Comparison of ENCODE assay signal across 8 cellular contexts in the genomic region with DNA sequence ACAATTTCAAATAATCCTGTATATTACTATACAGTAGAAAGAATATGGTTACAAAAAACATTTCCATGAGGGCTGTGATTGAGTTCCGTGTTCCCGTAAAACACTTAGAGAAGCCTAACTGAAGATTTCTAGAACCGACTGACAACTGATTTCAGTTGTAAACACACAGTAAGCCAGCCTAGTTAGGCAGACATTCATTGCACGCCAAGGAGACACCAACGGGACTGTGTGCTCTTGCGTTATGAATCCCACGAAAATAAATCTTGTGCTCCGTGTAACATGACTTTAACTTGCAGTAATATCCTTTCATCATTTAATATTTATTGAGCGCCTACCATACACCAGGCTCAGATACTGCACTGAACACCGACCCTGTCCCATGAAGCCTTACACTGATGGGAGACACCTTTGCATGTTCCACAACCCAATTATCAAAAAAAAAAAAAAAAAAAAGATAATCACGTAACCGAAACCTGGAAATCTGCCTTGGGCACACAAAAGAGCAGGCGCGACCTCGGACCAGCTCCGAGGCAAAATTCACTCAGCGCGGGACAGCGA. TPM values are rescaled to one million over a fixed set of nuclear protein-coding genes. Genes with fewer than 3 reads are reported as not detected.
A peak's percentile ranks its signal among the peaks of the same experiment; 100 is the strongest.
DNase-seq lines count a peak whose midpoint lies in the region; ATAC-seq and TF ChIP-seq lines count a peak whose summit lies in the region.

No MANE protein-coding gene starts in this region.

- H3K9me3 ChIP-seq in CD4-positive, CD25-positive, alpha-beta regulatory T cell (ENCODE audit: control insufficient read depth in 2 of 2, low read length in 2 of 2) = no peaks in the 10 kb centered on the region
- H3K9me3 ChIP-seq in right cardiac atrium (ENCODE audit: control insufficient read depth, low read length) = no peaks in the 10 kb centered on the region
- H3K9me3 ChIP-seq in smooth muscle cell (replicated peaks; ENCODE audit: low read depth) = peaks cover 6% of the 10 kb centered on the region

- H3K4me3 Mint-ChIP-seq in CD4-positive, CD25-positive, alpha-beta regulatory T cell = peak overlapping the region; percentile 93 to 99 (median 98)
- H3K4me3 Mint-ChIP-seq in WTC11 = peak overlapping the region; percentile 98

- H3K27ac Mint-ChIP-seq in CD4-positive, CD25-positive, alpha-beta regulatory T cell = peak overlapping the region; percentile 95 to 98 (median 98)
- H3K27ac Mint-ChIP-seq in WTC11 = peak overlapping the region; percentile 99

- POLR2A ChIA-PET in WTC11 (lab: Charles Lee) = interaction anchor here (0.6 to 2.0 kb wide), 9 partner anchors 8 to 283 kb away, joined by 3 to 30 read pairs (median 5); a partner anchor contains a TSS

- H3K9me3 Mint-ChIP-seq in CD4-positive, CD25-positive, alpha-beta regulatory T cell = no peaks in the 10 kb centered on the region
- peaks cover 14% of the 10 kb centered on the region for H3K9me3 Mint-ChIP-seq in WTC11

- H4K20me1 ChIP-seq in smooth muscle cell (ENCODE audit: low read depth) = peaks cover 33% of the 10 kb centered on the region

- peak overlapping the region; percentile 93 for H3K4me3 ChIP-seq in CD4-positive, CD25-positive, alpha-beta regulatory T cell (ENCODE audit: low read depth, low read length)
- H3K4me3 ChIP-seq in right cardiac atrium (ENCODE audit: low read length) (peak overlapping the region; percentile 90), smooth muscle cell (peak overlapping the region; percentile 97)

- no peaks in the 10 kb centered on the region for H3F3A ChIP-seq in smooth muscle cell (ENCODE audit: low read depth)

- peaks cover 20% of the 10 kb centered on the region for H3K4me1 ChIP-seq in CD4-positive, CD25-positive, alpha-beta regulatory T cell (ENCODE audit: control insufficient read depth, insufficient read depth, low read length, poor library complexity, severe bottlenecking)
- H3K4me1 ChIP-seq in right cardiac atrium (ENCODE audit: control insufficient read depth, insufficient read depth, low read length) (peaks cover 5% of the 10 kb centered on the region), smooth muscle cell (ENCODE audit: low read depth) (peaks cover 15% of the 10 kb centered on the region)

- under 1% methylated on average over 19 of the region's 19 CpGs for WGBS in right cardiac atrium
- WGBS in smooth muscle cell (ENCODE audit: low lambda C conversion rate) = 2% methylated on average over 19 of the region's 19 CpGs

- peaks cover 17 to 51% (median 40%) of the 10 kb centered on the region in 4 donors for H3K4me1 Mint-ChIP-seq in CD4-positive, CD25-positive, alpha-beta regulatory T cell
- peaks cover 31% of the 10 kb centered on the region for H3K4me1 Mint-ChIP-seq in WTC11

- TF ChIP-seq CTCF in WTC11 (IDR thresholded peaks at IDR 0.05) (no peak), smooth muscle cell (IDR thresholded peaks at IDR 0.05; ENCODE audit: borderline replicate concordance, insufficient read depth, poor library complexity, severe bottlenecking) (no peak)

- H3K9ac ChIP-seq in smooth muscle cell (ENCODE audit: low read depth) = peak overlapping the region; percentile 37

- peak overlapping the region; percentile 95 for H3K4me2 ChIP-seq in smooth muscle cell

- no peak for DNase-seq in CD4-positive, CD25-positive, alpha-beta regulatory T cell
- DNase-seq in WTC11 (ENCODE audit: low spot score) = no peak
- no peak for DNase-seq in right cardiac atrium
- no peak for DNase-seq in smooth muscle cell (lab: John Stamatoyannopoulos, UW; ENCODE audit: unreplicated experiment)
- DNase-seq in SKM-1 treated with dmso at 0.1 percent for 144 hours (lab: John Stamatoyannopoulos, UW; ENCODE audit: unreplicated experiment) = no peak
- no peak for DNase-seq in A172 (ENCODE audit: low spot score)

- no peaks in the 10 kb centered on the region for H3K36me3 ChIP-seq in CD4-positive, CD25-positive, alpha-beta regulatory T cell (ENCODE audit: control insufficient read depth, insufficient read depth, low read length)
- no peaks in the 10 kb centered on the region for H3K36me3 ChIP-seq in smooth muscle cell (ENCODE audit: low read depth)

- H3K27me3 ChIP-seq in CD4-positive, CD25-positive, alpha-beta regulatory T cell (ENCODE audit: control insufficient read depth, insufficient read depth, low read length) = no peaks in the 10 kb centered on the region
- H3K27me3 ChIP-seq in right cardiac atrium (ENCODE audit: control insufficient read depth, insufficient read depth) = no peaks in the 10 kb centered on the region
- H3K27me3 ChIP-seq in smooth muscle cell (ENCODE audit: low read depth) = no peaks in the 10 kb centered on the region

- H3K36me3 Mint-ChIP-seq in CD4-positive, CD25-positive, alpha-beta regulatory T cell = peaks cover 14% of the 10 kb centered on the region
- H3K36me3 Mint-ChIP-seq in WTC11 = peaks cover 16% of the 10 kb centered on the region

- peak overlapping the region; percentile 97 for H2AFZ ChIP-seq in smooth muscle cell (ENCODE audit: low read depth)

- intact Hi-C loops in right cardiac atrium (cut with DNase I) = loop anchor here (5.0 to 10.0 kb wide), 2 partner anchors 70 to 77 kb away; a partner anchor contains a TSS

- peak; percentile 13 to 26 for ATAC-seq in CD4-positive, CD25-positive, alpha-beta regulatory T cell (ENCODE audit: low read depth in 2 of 2)
- ATAC-seq in GM19324 (IDR thresholded peaks at IDR 0.05; ENCODE audit: low FRiP score, unreplicated experiment) (peak; percentile 22), HG03354 (IDR thresholded peaks at IDR 0.05; ENCODE audit: poor library complexity, severe bottlenecking, unreplicated experiment) (peak; percentile 24), WTC11 (peak; percentile 2; the same call in 1 of the 2 replicates), right cardiac atrium (peak; percentile 3 to 28)

- H3K27ac ChIP-seq in CD4-positive, CD25-positive, alpha-beta regulatory T cell (ENCODE audit: insufficient read depth, low read length, poor library complexity, severe bottlenecking) = peak overlapping the region; percentile 93
- H3K27ac ChIP-seq in right cardiac atrium (ENCODE audit: low read length) (no peak overlapping the region), smooth muscle cell (ENCODE audit: low read depth) (no peak overlapping the region)

- H3K27me3 Mint-ChIP-seq in CD4-positive, CD25-positive, alpha-beta regulatory T cell = no peaks in the 10 kb centered on the region
- H3K27me3 Mint-ChIP-seq in WTC11 (ENCODE audit: low read depth) = no peaks in the 10 kb centered on the region

- H3K79me2 ChIP-seq in smooth muscle cell (ENCODE audit: low read depth) = peaks cover 35% of the 10 kb centered on the region

- CTCF ChIA-PET in WTC11 (lab: Charles Lee) = interaction anchor here (1.0 to 1.7 kb wide), 4 partner anchors 9 to 546 kb away, joined by 3 to 20 read pairs (median 6); no protein-coding TSS in a partner anchor

TF ChIP-seq in WTC11, 78 proteins besides CTCF, POLR2A, EP300 and RAD21 (continues in another document):
- TF ChIP-seq NFE2L1 (CRISPR knock-in tag; IDR thresholded peaks at IDR 0.05) (no peak), NFATC4 (CRISPR knock-in tag; IDR thresholded peaks at IDR 0.05) (no peak), MXD4 (CRISPR knock-in tag; IDR thresholded peaks at IDR 0.05; ENCODE audit: borderline replicate concordance) (no peak), KAT7 (CRISPR knock-in tag; IDR thresholded peaks at IDR 0.05; ENCODE audit: borderline replicate concordance) (no peak), ELF4 (CRISPR knock-in tag; IDR thresholded peaks at IDR 0.05; ENCODE audit: low read depth) (no peak), ZNF317 (CRISPR knock-in tag; IDR thresholded peaks at IDR 0.05; ENCODE audit: borderline replicate concordance, low read depth) (no peak)
- TF ChIP-seq, protein P1, sequence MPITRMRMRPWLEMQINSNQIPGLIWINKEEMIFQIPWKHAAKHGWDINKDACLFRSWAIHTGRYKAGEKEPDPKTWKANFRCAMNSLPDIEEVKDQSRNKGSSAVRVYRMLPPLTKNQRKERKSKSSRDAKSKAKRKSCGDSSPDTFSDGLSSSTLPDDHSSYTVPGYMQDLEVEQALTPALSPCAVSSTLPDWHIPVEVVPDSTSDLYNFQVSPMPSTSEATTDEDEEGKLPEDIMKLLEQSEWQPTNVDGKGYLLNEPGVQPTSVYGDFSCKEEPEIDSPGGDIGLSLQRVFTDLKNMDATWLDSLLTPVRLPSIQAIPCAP (CRISPR knock-in tag; IDR thresholded peaks at IDR 0.05) = no peak
- TF ChIP-seq, protein P2, sequence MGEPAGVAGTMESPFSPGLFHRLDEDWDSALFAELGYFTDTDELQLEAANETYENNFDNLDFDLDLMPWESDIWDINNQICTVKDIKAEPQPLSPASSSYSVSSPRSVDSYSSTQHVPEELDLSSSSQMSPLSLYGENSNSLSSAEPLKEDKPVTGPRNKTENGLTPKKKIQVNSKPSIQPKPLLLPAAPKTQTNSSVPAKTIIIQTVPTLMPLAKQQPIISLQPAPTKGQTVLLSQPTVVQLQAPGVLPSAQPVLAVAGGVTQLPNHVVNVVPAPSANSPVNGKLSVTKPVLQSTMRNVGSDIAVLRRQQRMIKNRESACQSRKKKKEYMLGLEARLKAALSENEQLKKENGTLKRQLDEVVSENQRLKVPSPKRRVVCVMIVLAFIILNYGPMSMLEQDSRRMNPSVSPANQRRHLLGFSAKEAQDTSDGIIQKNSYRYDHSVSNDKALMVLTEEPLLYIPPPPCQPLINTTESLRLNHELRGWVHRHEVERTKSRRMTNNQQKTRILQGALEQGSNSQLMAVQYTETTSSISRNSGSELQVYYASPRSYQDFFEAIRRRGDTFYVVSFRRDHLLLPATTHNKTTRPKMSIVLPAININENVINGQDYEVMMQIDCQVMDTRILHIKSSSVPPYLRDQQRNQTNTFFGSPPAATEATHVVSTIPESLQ (CRISPR knock-in tag; IDR thresholded peaks at IDR 0.05) = no peak
- TF ChIP-seq, protein P3, sequence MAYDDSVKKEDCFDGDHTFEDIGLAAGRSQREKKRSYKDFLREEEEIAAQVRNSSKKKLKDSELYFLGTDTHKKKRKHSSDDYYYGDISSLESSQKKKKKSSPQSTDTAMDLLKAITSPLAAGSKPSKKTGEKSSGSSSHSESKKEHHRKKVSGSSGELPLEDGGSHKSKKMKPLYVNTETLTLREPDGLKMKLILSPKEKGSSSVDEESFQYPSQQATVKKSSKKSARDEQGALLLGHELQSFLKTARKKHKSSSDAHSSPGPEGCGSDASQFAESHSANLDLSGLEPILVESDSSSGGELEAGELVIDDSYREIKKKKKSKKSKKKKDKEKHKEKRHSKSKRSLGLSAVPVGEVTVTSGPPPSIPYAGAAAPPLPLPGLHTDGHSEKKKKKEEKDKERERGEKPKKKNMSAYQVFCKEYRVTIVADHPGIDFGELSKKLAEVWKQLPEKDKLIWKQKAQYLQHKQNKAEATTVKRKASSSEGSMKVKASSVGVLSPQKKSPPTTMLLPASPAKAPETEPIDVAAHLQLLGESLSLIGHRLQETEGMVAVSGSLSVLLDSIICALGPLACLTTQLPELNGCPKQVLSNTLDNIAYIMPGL (CRISPR knock-in tag; IDR thresholded peaks at IDR 0.05) = no peak

RNA-seq across cellular contexts. Expression of a gene that starts 0.4 kb away (rescaled TPM):
- total RNA-seq in CD4-positive, CD25-positive, alpha-beta regulatory T cell = 19.7 TPM
- 10 to 100 TPM; 24.8 to 32.4 (median 27.5) TPM for polyA plus RNA-seq in CD4-positive, CD25-positive, alpha-beta regulatory T cell
- 65.9 to 82.1 TPM (median 69.2 TPM) in 3 replicates for total RNA-seq in WTC11 (2021)
- 100 to 1,000 TPM in 1 of 4 donors, 10 to 100 TPM in 3; 68.8 to 106 (median 83.2) TPM for total RNA-seq in right cardiac atrium
- 61.7 TPM for polyA plus RNA-seq in right cardiac atrium
- 56.4 and 70.0 TPM in 2 replicates for total RNA-seq in smooth muscle cell
- polyA plus RNA-seq in smooth muscle cell = 29.1 and 40.1 TPM in 2 replicates
- 89.8 and 93.0 TPM in 2 replicates for total RNA-seq in A172 (2014; rRNA removed; shearing (Covaris generic))
